In genomic region chr16:7116734-7117133, GRCh38 we compare ENCODE assay signal across 32 cellular contexts.
"Had no signal": no experiment of that assay in that cellular context is flagged by ENCODE, and none has a peak within 500 bp of the region (broad histone marks: within the 10 kb centered on the region; RNA-seq: fewer than 3 reads in every experiment).

No MANE protein-coding gene starts in this region.

- DNase-seq: Karpas-422, Kasumi-1, MG63, MM.1S, MV-4-11, NCI-H1048, NCI-H1092, NCI-H1092 treated with DMSO at 0.1 percent for 48 hours, NCI-H1105, NCI-H1105 treated with DMSO at 0.1 percent for 48 hours, NCI-H1417, NCI-H1417 treated with DMSO at 0.1 percent for 48 hours, NCI-H1436, NCI-H1436 treated with DMSO at 0.1 percent for 48 hours, NCI-H146, NCI-H1694 treated with DMSO at 0.1 percent for 48 hours, NCI-H187, NCI-H187 treated with DMSO at 0.1 percent for 48 hours, NCI-H1930, NCI-H2029, NCI-H2029 treated with DMSO at 0.1 percent for 48 hours, NCI-H2081, NCI-H2081 treated with DMSO at 0.1 percent for 48 hours, NCI-H2107, NCI-H2171, NCI-H2171 treated with DMSO at 0.1 percent for 48 hours, NCI-H2227 treated with DMSO at 0.1 percent for 48 hours, NCI-H226, NCI-H345, NCI-H446, NCI-H446 treated with DMSO at 0.1 percent for 48 hours, NCI-H510A had no signal
